In genomic region chr14:100523536-100524025, GRCh38 we compare ENCODE assay signal across 1 cellular context.
TF ChIP-seq lines count a peak whose summit lies in the region.

No MANE protein-coding gene starts in this region.

TF ChIP-seq in HEK293, 187 proteins besides CTCF, POLR2A, EP300 and RAD21 (continued from another document):
- TF ChIP-seq ZNF148 (tag by site-specific recombination; IDR thresholded peaks at IDR 0.05; ENCODE audit: borderline replicate concordance), result no peak
TF ChIP-seq in HEK293: peak in this region for 2.
